ENCODE assay signal across 8 cellular contexts in the genomic region with DNA sequence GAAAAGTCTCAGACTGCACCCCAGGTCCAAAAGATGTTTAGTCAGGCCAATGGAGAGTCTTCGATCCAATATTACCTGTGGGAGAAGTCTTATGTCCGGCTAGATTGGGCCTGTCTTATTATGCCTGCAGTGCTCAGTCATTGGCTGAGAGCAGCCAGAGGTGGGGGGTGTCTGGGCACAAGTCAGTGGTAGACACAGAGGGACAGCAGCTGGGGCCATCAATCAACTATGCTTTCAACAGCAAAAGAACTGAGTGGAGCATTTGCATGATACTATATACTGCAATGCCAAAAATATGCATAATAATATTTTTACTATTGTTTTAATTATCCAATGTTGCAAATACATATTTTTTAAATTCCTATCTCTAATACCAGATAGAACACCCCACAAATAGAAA.
"Had no signal": no experiment of that assay in that cellular context is flagged by ENCODE, and none has a peak within 500 bp of the region (broad histone marks: within the 10 kb centered on the region; RNA-seq: fewer than 3 reads in every experiment).

No MANE protein-coding gene starts in this region.

- H3K27ac ChIP-seq: HL-60 had no signal

- ATAC-seq: GM23338, HepG2 had no signal

- FAIRE-seq: H1, H54, HepG2 had no signal

- H3K4me3 ChIP-seq: GM23338 had no signal

- DNase-seq: H9, HCEC 1CT, KBM-7 had no signal
